ENCODE assay signal across 1 cellular context in genomic region chr2:10935366-10935918, GRCh38.
TF ChIP-seq lines count a peak whose summit lies in the region.

No MANE protein-coding gene starts in this region.

TF ChIP-seq in endothelial cell of umbilical vein, 7 proteins besides CTCF, POLR2A, EP300 and RAD21:
- TF ChIP-seq POLR2AphosphoS5 (IDR thresholded peaks at IDR 0.05; ENCODE audit: insufficient read depth, low read depth, low read length) (no peak), MYC (IDR thresholded peaks at IDR 0.05; ENCODE audit: low read depth, low read length) (no peak), GATA2 (IDR thresholded peaks at IDR 0.05; ENCODE audit: insufficient read depth, insufficient read length, low read depth, low read length) (no peak), EZH2 (IDR thresholded peaks at IDR 0.05; ENCODE audit: borderline replicate concordance, low read depth, low read length, severe bottlenecking) (no peak), FOS (IDR thresholded peaks at IDR 0.05; ENCODE audit: borderline replicate concordance, insufficient read depth, low read length) (no peak), MAX (IDR thresholded peaks at IDR 0.05; ENCODE audit: insufficient read depth, insufficient read length) (no peak)
